In genomic region chr1:101854271-101854670, GRCh38 we compare ENCODE assay signal across 7 cellular contexts.
"Had no signal": no experiment of that assay in that cellular context is flagged by ENCODE, and none has a peak within 500 bp of the region (broad histone marks: within the 10 kb centered on the region; RNA-seq: fewer than 3 reads in every experiment).

No MANE protein-coding gene starts in this region.

- DNase-seq: GM23248, GOT3, H7, HFFc6, IMR-90 had no signal

- H3K4me3 ChIP-seq: GM23248, HAP-1, K562 had no signal

- H3K9ac ChIP-seq: GM23248 had no signal

- H2AFZ ChIP-seq: GM23248 had no signal

- H3K36me3 ChIP-seq: HAP-1 had no signal

- H3K27ac Mint-ChIP-seq: HFFc6 had no signal

- H3K4me1 ChIP-seq: HAP-1 had no signal

- H3K27ac ChIP-seq: GM23248 had no signal

- H3K4me3 Mint-ChIP-seq: HFFc6 had no signal

- H3K9me3 ChIP-seq: HAP-1 had no signal
